Comparison of ENCODE assay signal across 2 cellular contexts in genomic region chr7:132564849-132565248, GRCh38.
A peak's percentile ranks its signal among the peaks of the same experiment; 100 is the strongest.
TF ChIP-seq lines count a peak whose summit lies in the region.

No MANE protein-coding gene starts in this region.

TF ChIP-seq in GM23338, 12 proteins besides CTCF, POLR2A, EP300 and RAD21:
- no peak for TF ChIP-seq EZH2 (IDR thresholded peaks at IDR 0.05; ENCODE audit: low read depth, unreplicated experiment)
- TF ChIP-seq JUNB (IDR thresholded peaks at IDR 0.05; ENCODE audit: unreplicated experiment), result no peak
- no peak for TF ChIP-seq NANOG (IDR thresholded peaks at IDR 0.05; ENCODE audit: borderline replicate concordance)
TF ChIP-seq in GM23338: peak in this region for 0.

TF ChIP-seq in H1, 55 proteins besides CTCF, POLR2A, EP300 and RAD21:
- TF ChIP-seq FOSL1 (IDR thresholded peaks at IDR 0.05; ENCODE audit: insufficient read depth, low read depth, low read length) (no peak), BCL11A (IDR thresholded peaks at IDR 0.05; ENCODE audit: low read depth in 2 of 2, low read length in 2 of 2) (no peak), CHD1 (IDR thresholded peaks at IDR 0.05; ENCODE audit: low read depth, low read length) (no peak), SIRT6 (IDR thresholded peaks at IDR 0.05; ENCODE audit: low read length) (no peak)
- TF ChIP-seq, protein P1, sequence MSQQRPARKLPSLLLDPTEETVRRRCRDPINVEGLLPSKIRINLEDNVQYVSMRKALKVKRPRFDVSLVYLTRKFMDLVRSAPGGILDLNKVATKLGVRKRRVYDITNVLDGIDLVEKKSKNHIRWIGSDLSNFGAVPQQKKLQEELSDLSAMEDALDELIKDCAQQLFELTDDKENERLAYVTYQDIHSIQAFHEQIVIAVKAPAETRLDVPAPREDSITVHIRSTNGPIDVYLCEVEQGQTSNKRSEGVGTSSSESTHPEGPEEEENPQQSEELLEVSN (IDR thresholded peaks at IDR 0.05), result peak; percentile 73
- TF ChIP-seq, protein P2, sequence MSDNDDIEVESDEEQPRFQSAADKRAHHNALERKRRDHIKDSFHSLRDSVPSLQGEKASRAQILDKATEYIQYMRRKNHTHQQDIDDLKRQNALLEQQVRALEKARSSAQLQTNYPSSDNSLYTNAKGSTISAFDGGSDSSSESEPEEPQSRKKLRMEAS (IDR thresholded peaks at IDR 0.05), result peak; percentile 76
